12 cellular contexts compared by ENCODE assay signal in the genomic region with DNA sequence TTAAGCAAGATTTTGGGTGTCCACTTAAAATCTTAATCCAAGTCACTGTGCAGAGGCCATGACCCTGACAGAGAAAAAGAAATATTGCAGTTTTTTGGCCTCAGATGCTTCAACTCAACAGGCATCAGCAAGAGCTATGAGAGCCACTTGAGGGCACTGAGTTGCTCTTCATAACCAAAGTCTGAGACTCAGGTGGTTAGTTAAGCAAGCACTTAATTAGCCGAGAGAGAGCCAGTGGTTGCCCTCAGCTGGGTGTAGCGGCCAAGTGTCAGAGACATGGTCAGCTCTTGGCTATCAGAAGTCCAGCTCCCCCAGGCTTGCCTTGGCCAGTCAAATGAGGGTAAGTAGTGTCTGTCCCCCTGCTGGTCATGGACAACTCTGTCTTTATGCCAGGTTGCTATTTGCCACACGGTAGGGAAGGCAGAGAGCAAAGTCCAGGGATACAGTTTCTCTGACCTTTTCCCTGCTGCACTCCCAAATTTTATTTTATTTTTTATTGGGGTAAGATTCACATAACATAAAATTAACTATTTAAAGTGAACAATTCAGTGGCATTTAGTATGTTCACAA. TPM values are rescaled to one million over a fixed set of nuclear protein-coding genes. Genes with fewer than 3 reads are reported as not detected.
DNase-seq lines count a peak whose midpoint lies in the region; ATAC-seq and TF ChIP-seq lines count a peak whose summit lies in the region.
"Had no signal": no experiment of that assay in that cellular context is flagged by ENCODE, and none has a peak within 500 bp of the region (broad histone marks: within the 10 kb centered on the region; RNA-seq: fewer than 3 reads in every experiment).

No MANE protein-coding gene starts in this region.

- DNase-seq in AG04449 (ENCODE audit: low read depth, low spot score) (no peak), H7 (peak; percentile 69), WTC11 (ENCODE audit: low spot score) (no peak), kidney tubule cell (ENCODE audit: low spot score) (peak; percentile 21), OCI-M1 (lab: John Stamatoyannopoulos, UW) (no peak), GM10248 (ENCODE audit: extremely low spot score) (no peak), Karpas-422 (no peak)
- DNase-seq: CD8-positive, alpha-beta memory T cell; NCI-H748 treated with DMSO at 0.1 percent for 48 hours had no signal

- CTCF ChIA-PET in AG04449 (lab: Yijun Ruan, JAX), result interaction anchor here (1.7 kb wide), 1 partner anchor 21 kb away, joined by 6 read pairs; no protein-coding TSS in a partner anchor
- CTCF ChIA-PET in WTC11 (lab: Charles Lee), result interaction anchor here (0.6 to 3.2 kb wide), 23 partner anchors 9 to 547 kb away, joined by 3 to 24 read pairs (median 4); a partner anchor contains a TSS
- CTCF ChIA-PET in GM10248 (lab: Yijun Ruan, JAX), result interaction anchor here (1.7 kb wide), 1 partner anchor 20 kb away, joined by 4 read pairs; no protein-coding TSS in a partner anchor

- H3K27me3 ChIP-seq in H7 (ENCODE audit: control insufficient read depth, insufficient read depth, low read length), result no peaks in the 10 kb centered on the region
- no peaks in the 10 kb centered on the region for H3K27me3 ChIP-seq in Karpas-422 (ENCODE audit: low read length)

- POLR2A ChIA-PET in AG04449 (lab: Yijun Ruan, JAX), result no interaction called here
- POLR2A ChIA-PET in WTC11 (lab: Charles Lee), result no interaction called here
- POLR2A ChIA-PET in GM10248 (lab: Yijun Ruan, JAX), result no interaction called here

- H3K4me3 Mint-ChIP-seq in WTC11, result no peak overlapping the region
- H3K4me3 Mint-ChIP-seq: activated T-helper 17 cell treated with anti-CD3 and anti-CD28 coated beads, Interleukin-2, amount 50 U/mL, for 72 hours; CD8-positive, alpha-beta memory T cell had no signal

- H3K4me1 ChIP-seq in Karpas-422 (ENCODE audit: low read length), result no peaks in the 10 kb centered on the region

- H3K9me3 ChIP-seq in Karpas-422 (ENCODE audit: low read length), result no peaks in the 10 kb centered on the region

- H2AFZ ChIP-seq in Karpas-422 (ENCODE audit: low read length), result no peak overlapping the region

- no peak overlapping the region for H3K9ac ChIP-seq in Karpas-422 (ENCODE audit: low read length)

- ATAC-seq in WTC11 (0 out of 2 replicates have a peak, but pooled peaks have one; percentile 22), HG03571 (IDR thresholded peaks at IDR 0.05; ENCODE audit: unreplicated experiment) (no peak)
- ATAC-seq: activated T-helper 17 cell treated with anti-CD3 and anti-CD28 coated beads, Interleukin-2, amount 50 U/mL, for 72 hours had no signal

- no peaks in the 10 kb centered on the region for H3K79me2 ChIP-seq in Karpas-422 (ENCODE audit: low read length)

- H3K9me2 ChIP-seq in Karpas-422 (replicated peaks; ENCODE audit: insufficient read depth, low read length), result no peaks in the 10 kb centered on the region

- no peaks in the 10 kb centered on the region for H3K36me3 Mint-ChIP-seq in WTC11

- H4K20me1 ChIP-seq in Karpas-422 (ENCODE audit: insufficient read depth, low read depth, low read length), result 0 out of 2 replicates have a peak, but pooled peaks cover 4% of the 10 kb centered on the region

- no peak overlapping the region for H3K27ac ChIP-seq in Karpas-422 (ENCODE audit: low read length)

- H3K36me3 ChIP-seq in H7 (replicated peaks; ENCODE audit: control insufficient read depth, insufficient read depth, low read length) (no peaks in the 10 kb centered on the region), Karpas-422 (ENCODE audit: insufficient read depth, low read length) (no peaks in the 10 kb centered on the region)

- H3K4me2 ChIP-seq in Karpas-422 (ENCODE audit: low read depth, low read length, poor library complexity, severe bottlenecking), result no peak overlapping the region

- TF ChIP-seq CTCF in AG04449 (IDR thresholded peaks at IDR 0.05; ENCODE audit: insufficient read depth, low read length, missing control alignments), result peak; percentile 12
- no peak for TF ChIP-seq CTCF in WTC11 (IDR thresholded peaks at IDR 0.05)
- no peak for TF ChIP-seq CTCF in GM10248 (IDR thresholded peaks at IDR 0.05; ENCODE audit: control extremely low read depth, extremely low read depth, low read depth, missing control alignments)

- H3K4me3 ChIP-seq in AG04449 (ENCODE audit: low read depth, low read length) (no peak overlapping the region), H7 (ENCODE audit: insufficient read depth, low read depth, low read length) (no peak overlapping the region), Karpas-422 (ENCODE audit: low read length) (no peak overlapping the region)

- no peak overlapping the region for H3K27ac Mint-ChIP-seq in WTC11
- H3K27ac Mint-ChIP-seq: activated T-helper 17 cell treated with anti-CD3 and anti-CD28 coated beads, Interleukin-2, amount 50 U/mL, for 72 hours had no signal

- no peaks in the 10 kb centered on the region; the same call in 1 of the 2 replicates for H3K27me3 Mint-ChIP-seq in WTC11 (ENCODE audit: low read depth)

- H3K4me1 Mint-ChIP-seq in WTC11, result no peaks in the 10 kb centered on the region
- H3K4me1 Mint-ChIP-seq: activated T-helper 17 cell treated with anti-CD3 and anti-CD28 coated beads, Interleukin-2, amount 50 U/mL, for 72 hours had no signal

- no peaks in the 10 kb centered on the region for H3K9me3 Mint-ChIP-seq in WTC11
- H3K9me3 Mint-ChIP-seq: activated T-helper 17 cell treated with anti-CD3 and anti-CD28 coated beads, Interleukin-2, amount 50 U/mL, for 72 hours; CD8-positive, alpha-beta memory T cell had no signal

TF ChIP-seq in WTC11, 78 proteins besides CTCF, POLR2A, EP300 and RAD21 (continues in another document):
- TF ChIP-seq GTF2I (CRISPR knock-in tag; conservative IDR thresholded peaks at IDR 0.05), result no peak
- TF ChIP-seq, protein P1, sequence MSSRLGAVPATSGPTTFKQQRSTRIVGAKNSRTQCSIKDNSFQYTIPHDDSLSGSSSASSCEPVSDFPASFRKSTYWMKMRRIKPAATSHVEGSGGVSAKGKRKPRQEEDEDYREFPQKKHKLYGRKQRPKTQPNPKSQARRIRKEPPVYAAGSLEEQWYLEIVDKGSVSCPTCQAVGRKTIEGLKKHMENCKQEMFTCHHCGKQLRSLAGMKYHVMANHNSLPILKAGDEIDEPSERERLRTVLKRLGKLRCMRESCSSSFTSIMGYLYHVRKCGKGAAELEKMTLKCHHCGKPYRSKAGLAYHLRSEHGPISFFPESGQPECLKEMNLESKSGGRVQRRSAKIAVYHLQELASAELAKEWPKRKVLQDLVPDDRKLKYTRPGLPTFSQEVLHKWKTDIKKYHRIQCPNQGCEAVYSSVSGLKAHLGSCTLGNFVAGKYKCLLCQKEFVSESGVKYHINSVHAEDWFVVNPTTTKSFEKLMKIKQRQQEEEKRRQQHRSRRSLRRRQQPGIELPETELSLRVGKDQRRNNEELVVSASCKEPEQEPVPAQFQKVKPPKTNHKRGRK (CRISPR knock-in tag; IDR thresholded peaks at IDR 0.05; ENCODE audit: borderline replicate concordance), result no peak
- no peak for TF ChIP-seq NR1H2 (CRISPR knock-in tag; IDR thresholded peaks at IDR 0.05)
- TF ChIP-seq, protein P2, sequence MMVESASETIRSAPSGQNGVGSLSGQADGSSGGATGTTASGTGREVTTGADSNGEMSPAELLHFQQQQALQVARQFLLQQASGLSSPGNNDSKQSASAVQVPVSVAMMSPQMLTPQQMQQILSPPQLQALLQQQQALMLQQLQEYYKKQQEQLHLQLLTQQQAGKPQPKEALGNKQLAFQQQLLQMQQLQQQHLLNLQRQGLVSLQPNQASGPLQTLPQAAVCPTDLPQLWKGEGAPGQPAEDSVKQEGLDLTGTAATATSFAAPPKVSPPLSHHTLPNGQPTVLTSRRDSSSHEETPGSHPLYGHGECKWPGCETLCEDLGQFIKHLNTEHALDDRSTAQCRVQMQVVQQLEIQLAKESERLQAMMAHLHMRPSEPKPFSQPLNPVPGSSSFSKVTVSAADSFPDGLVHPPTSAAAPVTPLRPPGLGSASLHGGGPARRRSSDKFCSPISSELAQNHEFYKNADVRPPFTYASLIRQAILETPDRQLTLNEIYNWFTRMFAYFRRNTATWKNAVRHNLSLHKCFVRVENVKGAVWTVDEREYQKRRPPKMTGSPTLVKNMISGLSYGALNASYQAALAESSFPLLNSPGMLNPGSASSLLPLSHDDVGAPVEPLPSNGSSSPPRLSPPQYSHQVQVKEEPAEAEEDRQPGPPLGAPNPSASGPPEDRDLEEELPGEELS (CRISPR knock-in tag; IDR thresholded peaks at IDR 0.05), result no peak
- no peak for TF ChIP-seq SMAD3 (CRISPR knock-in tag; IDR thresholded peaks at IDR 0.05; ENCODE audit: borderline replicate concordance)
- TF ChIP-seq CBFB (CRISPR knock-in tag; IDR thresholded peaks at IDR 0.05; ENCODE audit: low read depth), result no peak
- no peak for TF ChIP-seq NFE2L1 (CRISPR knock-in tag; IDR thresholded peaks at IDR 0.05)
- TF ChIP-seq ZNF138 (CRISPR knock-in tag; conservative IDR thresholded peaks at IDR 0.05), result no peak

RNA-seq across cellular contexts. Expression of a gene that starts 9.0 kb away (rescaled TPM):
- not detected in 2 replicates for total RNA-seq in H7 (2014; rRNA removed; shearing (Covaris generic))
- total RNA-seq in WTC11 (2021), result not detected in 3 replicates
- total RNA-seq in Karpas-422 (2014; rRNA removed; shearing (Covaris generic); ENCODE audit: low replicate concordance), result not detected in 2 replicates
- total RNA-seq: activated T-helper 17 cell treated with anti-CD3 and anti-CD28 coated beads, Interleukin-2, amount 50 U/mL, for 72 hours; CD8-positive, alpha-beta memory T cell; pulmonary artery endothelial cell had no signal

RNA-seq across cellular contexts. Expression of a gene that starts 11.7 kb away (rescaled TPM):
- total RNA-seq in H7 (2014; rRNA removed; shearing (Covaris generic)), result not detected in 2 replicates
- total RNA-seq in WTC11 (2021), result not detected in 3 replicates
- not detected in 2 replicates for total RNA-seq in Karpas-422 (2014; rRNA removed; shearing (Covaris generic); ENCODE audit: low replicate concordance)
- total RNA-seq: activated T-helper 17 cell treated with anti-CD3 and anti-CD28 coated beads, Interleukin-2, amount 50 U/mL, for 72 hours; CD8-positive, alpha-beta memory T cell; pulmonary artery endothelial cell had no signal

RNA-seq across cellular contexts. Expression of a gene that starts 39.3 kb away (rescaled TPM):
- not detected in 2 replicates for total RNA-seq in H7 (2014; rRNA removed; shearing (Covaris generic))
- 0.11 TPM in 1 of 3 replicates, not detected in the others for total RNA-seq in WTC11 (2021)
- not detected in 2 replicates for total RNA-seq in Karpas-422 (2014; rRNA removed; shearing (Covaris generic); ENCODE audit: low replicate concordance)
- total RNA-seq: activated T-helper 17 cell treated with anti-CD3 and anti-CD28 coated beads, Interleukin-2, amount 50 U/mL, for 72 hours; CD8-positive, alpha-beta memory T cell; pulmonary artery endothelial cell had no signal

RNA-seq across cellular contexts. Expression of a gene that starts 41.8 kb away (rescaled TPM):
- not detected in 2 replicates for total RNA-seq in H7 (2014; rRNA removed; shearing (Covaris generic))
- total RNA-seq in WTC11 (2021), result not detected in 3 replicates
- total RNA-seq in Karpas-422 (2014; rRNA removed; shearing (Covaris generic); ENCODE audit: low replicate concordance), result not detected in 2 replicates
- total RNA-seq: activated T-helper 17 cell treated with anti-CD3 and anti-CD28 coated beads, Interleukin-2, amount 50 U/mL, for 72 hours; CD8-positive, alpha-beta memory T cell had no signal

RNA-seq across cellular contexts. Expression of a gene that starts 56.4 kb away (rescaled TPM):
- not detected in 2 replicates for total RNA-seq in H7 (2014; rRNA removed; shearing (Covaris generic))
- total RNA-seq in WTC11 (2021), result not detected in 3 replicates
- total RNA-seq in Karpas-422 (2014; rRNA removed; shearing (Covaris generic); ENCODE audit: low replicate concordance), result not detected in 2 replicates
- total RNA-seq: activated T-helper 17 cell treated with anti-CD3 and anti-CD28 coated beads, Interleukin-2, amount 50 U/mL, for 72 hours; pulmonary artery endothelial cell had no signal

Comparison
In these comparisons a context has a peak if more than half of its experiments do, and no peak if none do; other contexts are left out.
1. DNase-seq: peak in H7 (single experiment) and kidney tubule cell (single experiment); none in AG04449 (single experiment), WTC11 (single experiment), OCI-M1 (single experiment), GM10248 (single experiment) and Karpas-422 (single experiment).